In the genomic region with DNA sequence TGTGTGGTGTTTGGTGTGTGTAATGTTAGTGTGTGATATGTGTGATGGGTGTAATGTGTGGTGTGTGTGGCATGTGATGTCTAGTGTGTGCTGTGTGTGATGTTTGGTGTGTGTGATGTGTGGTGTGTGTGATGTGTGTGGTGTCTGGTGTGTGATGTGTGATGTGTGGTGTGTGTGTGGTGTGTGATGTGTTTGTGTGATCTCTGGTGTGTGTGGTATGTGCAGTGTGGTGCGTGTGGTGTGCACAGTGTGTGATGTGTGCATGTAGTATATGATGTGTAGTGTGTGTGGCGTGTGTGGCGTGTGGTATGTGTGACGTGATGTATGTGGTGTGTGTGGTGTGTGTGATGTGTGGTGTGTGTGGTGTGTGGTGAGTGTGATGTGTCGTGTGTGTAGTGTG, we compare ENCODE assay signal across 25 cellular contexts.
"Had no signal": no experiment of that assay in that cellular context is flagged by ENCODE, and none has a peak within 500 bp of the region (broad histone marks: within the 10 kb centered on the region; RNA-seq: fewer than 3 reads in every experiment).

No MANE protein-coding gene starts in this region.

- H3K27ac Mint-ChIP-seq: activated CD8-positive, alpha-beta T cell treated with anti-CD3 and anti-CD28 coated beads for 36 hours; activated naive CD4-positive, alpha-beta T cell treated with anti-CD3 and anti-CD28 coated beads, Interleukin-2, amount 50 U/mL, for 72 hours; activated naive CD8-positive, alpha-beta T cell treated with anti-CD3 and anti-CD28 coated beads, Interleukin-2, amount 50 U/mL, for 24 hours; activated T-helper 1 cell treated with anti-CD3 and anti-CD28 coated beads, Interleukin-12 subunit alpha, Interleukin-12 subunit beta, Interleukin-2, Interleukin-4 antibody, amounts not matched to agents 30 ng/mL and 10 ng/mL and 1 ng/mL, durations not matched to agents 14 hours and 24 hours and 36 hours had no signal

- H3K4me1 Mint-ChIP-seq: activated naive CD8-positive, alpha-beta T cell treated with anti-CD3 and anti-CD28 coated beads, Interleukin-2, amount 50 U/mL, for 24 hours; central memory CD8-positive, alpha-beta T cell had no signal

- ATAC-seq: activated CD4-positive, CD25-positive, alpha-beta regulatory T cell treated with anti-CD3 and anti-CD28 coated beads, Interleukin-2, amount 50 U/mL, for 24 hours; activated CD8-positive, alpha-beta T cell treated with anti-CD3 and anti-CD28 coated beads for 36 hours; activated naive CD8-positive, alpha-beta T cell treated with anti-CD3 and anti-CD28 coated beads, Interleukin-2, amount 50 U/mL, for 24 hours; body of pancreas had no signal

- H3K27ac ChIP-seq: ascending aorta, body of pancreas, SK-N-MC, WERI-Rb-1 had no signal

- H3K9me3 Mint-ChIP-seq: activated CD8-positive, alpha-beta T cell treated with anti-CD3 and anti-CD28 coated beads for 36 hours; central memory CD8-positive, alpha-beta T cell had no signal

- H3K4me1 ChIP-seq: ascending aorta, body of pancreas had no signal

- H3K27me3 ChIP-seq: ascending aorta, body of pancreas had no signal

- H3K4me3 ChIP-seq: ascending aorta, body of pancreas, SK-N-MC had no signal

- H3K36me3 ChIP-seq: ascending aorta, WERI-Rb-1 had no signal

- DNase-seq: activated CD4-positive, alpha-beta T cell treated with anti-CD3 and anti-CD28 coated beads for 4 hours; activated CD8-positive, alpha-beta memory T cell treated with anti-CD3 and anti-CD28 coated beads, Interleukin-2, amount 50 U/mL, for 48 hours; activated CD8-positive, alpha-beta T cell treated with anti-CD3 and anti-CD28 coated beads for 36 hours; activated effector memory CD4-positive, alpha-beta T cell treated with anti-CD3 and anti-CD28 coated beads, Interleukin-2, amount 50 U/mL, for 16 hours; activated naive CD4-positive, alpha-beta T cell treated with Interleukin-2 at 50 U/mL for 16 hours; activated naive CD8-positive, alpha-beta T cell treated with anti-CD3 and anti-CD28 coated beads, Interleukin-2, amount 50 U/mL, for 24 hours; activated T-cell treated with anti-CD3 and anti-CD28 coated beads, Interleukin-2, amount 50 U/mL, for 1 hour; amniotic stem cell; body of pancreas; NCI-H1092; NCI-H1417 treated with DMSO at 0.1 percent for 48 hours; NCI-H1694; NCI-H2029; NCI-H2107; NCI-H2171 treated with DMSO at 0.1 percent for 48 hours; NCI-H226; NCI-H82; T-helper 1 cell had no signal

- H3K4me3 Mint-ChIP-seq: activated CD8-positive, alpha-beta T cell treated with anti-CD3 and anti-CD28 coated beads for 36 hours; activated naive CD8-positive, alpha-beta T cell treated with anti-CD3 and anti-CD28 coated beads, Interleukin-2, amount 50 U/mL, for 24 hours; activated T-helper 1 cell treated with anti-CD3 and anti-CD28 coated beads, Interleukin-12 subunit alpha, Interleukin-12 subunit beta, Interleukin-2, Interleukin-4 antibody, amounts not matched to agents 30 ng/mL and 10 ng/mL and 1 ng/mL, durations not matched to agents 14 hours and 24 hours and 36 hours; central memory CD8-positive, alpha-beta T cell had no signal

- H3K9me3 ChIP-seq: ascending aorta, body of pancreas had no signal
